In genomic region chr9:34551751-34552605, GRCh38 we compare ENCODE assay signal across 17 cellular contexts. TPM values are rescaled to one million over a fixed set of nuclear protein-coding genes. Genes with fewer than 3 reads are reported as not detected.
"Had no signal": no experiment of that assay in that cellular context is flagged by ENCODE, and none has a peak within 500 bp of the region (broad histone marks: within the 10 kb centered on the region; RNA-seq: fewer than 3 reads in every experiment).

No MANE protein-coding gene starts in this region.

- H3K4me3 ChIP-seq: colonic mucosa, pancreas, tibial artery had no signal

- H3K4me3 Mint-ChIP-seq: activated CD4-positive, alpha-beta T cell treated with anti-CD3 and anti-CD28 coated beads, Interleukin-2, amount 10 ng/mL, durations not matched to agents 7 days and 5 days; stimulated activated naive B cell treated with anti-CD40 and anti-IgM and Interleukin-4, amounts not matched to agents 10 μg/mL and 1 μg/mL and 100 μg/mL, for 72 hours; T-cell had no signal

- H3K36me3 Mint-ChIP-seq: stimulated activated naive B cell treated with anti-CD40 and anti-IgM and Interleukin-4, amounts not matched to agents 10 μg/mL and 1 μg/mL and 100 μg/mL, for 72 hours; T-cell had no signal

- ATAC-seq: esophagus mucosa; pancreas; stimulated activated naive B cell treated with anti-CD40 and anti-IgM and Interleukin-4, amounts not matched to agents 10 μg/mL and 1 μg/mL and 100 μg/mL, for 72 hours; T-cell had no signal

- H3K9me3 Mint-ChIP-seq: activated CD4-positive, alpha-beta T cell treated with anti-CD3 and anti-CD28 coated beads, Interleukin-2, amount 10 ng/mL, durations not matched to agents 7 days and 5 days; activated T-helper 2 cell treated with anti-CD3 and anti-CD28 coated beads, Interferon-gamma antibody, Interleukin-2, Interleukin-4, amounts not matched to agents 10 μg/mL and 5 μg/mL and 100 μg/mL, durations not matched to agents 14 hours and 24 hours and 36 hours; neural crest cell; stimulated activated naive B cell treated with anti-CD40 and anti-IgM and Interleukin-4, amounts not matched to agents 10 μg/mL and 1 μg/mL and 100 μg/mL, for 72 hours; T-cell had no signal

- DNase-seq: activated CD4-positive, alpha-beta T cell treated with anti-CD3 and anti-CD28 coated beads, Interleukin-2, amount 10 ng/mL, durations not matched to agents 7 days and 5 days; activated naive CD4-positive, alpha-beta T cell treated with anti-CD3 and anti-CD28 coated beads, Interleukin-2, amount 50 U/mL, for 16 hours; activated T-cell treated with anti-CD3 and anti-CD28 coated beads for 4 hours; caudate nucleus; colonic mucosa; islet precursor cell; stimulated activated CD4-positive, alpha-beta T cell treated with anti-CD3 and anti-CD28 coated beads, Interleukin-4, amount 100 ng/mL, for 1 hour; stimulated activated naive B cell treated with anti-CD40 and anti-IgM and Interleukin-4, amounts not matched to agents 10 μg/mL and 1 μg/mL and 100 μg/mL, for 72 hours; T-helper 9 cell had no signal

- H3K4me1 Mint-ChIP-seq: activated CD4-positive, alpha-beta T cell treated with anti-CD3 and anti-CD28 coated beads, Interleukin-2, amount 10 ng/mL, durations not matched to agents 7 days and 5 days had no signal

- H3K36me3 ChIP-seq: colonic mucosa, pancreas, tibial artery had no signal

- H3K4me1 ChIP-seq: colonic mucosa, pancreas, tibial artery had no signal

- H3K27ac ChIP-seq: colonic mucosa, pancreas, tibial artery had no signal

- H3K27ac Mint-ChIP-seq: activated CD4-positive, alpha-beta T cell treated with anti-CD3 and anti-CD28 coated beads, Interleukin-2, amount 10 ng/mL, durations not matched to agents 7 days and 5 days; activated T-helper 2 cell treated with anti-CD3 and anti-CD28 coated beads, Interferon-gamma antibody, Interleukin-2, Interleukin-4, amounts not matched to agents 10 μg/mL and 5 μg/mL and 100 μg/mL, durations not matched to agents 14 hours and 24 hours and 36 hours; stimulated activated naive B cell treated with anti-CD40 and anti-IgM and Interleukin-4, amounts not matched to agents 10 μg/mL and 1 μg/mL and 100 μg/mL, for 72 hours; T-cell had no signal

- H3K27me3 ChIP-seq: colonic mucosa, pancreas had no signal

- H3K9me3 ChIP-seq: colonic mucosa, pancreas, tibial artery had no signal

RNA-seq across cellular contexts. Expression of gene ENHO, which starts 29.2 kb away (rescaled TPM):
- total RNA-seq: activated CD4-positive, alpha-beta T cell treated with anti-CD3 and anti-CD28 coated beads, Interleukin-2, amount 10 ng/mL, durations not matched to agents 7 days and 5 days; activated T-helper 2 cell treated with anti-CD3 and anti-CD28 coated beads, Interferon-gamma antibody, Interleukin-2, Interleukin-4, amounts not matched to agents 10 μg/mL and 5 μg/mL and 100 μg/mL, durations not matched to agents 14 hours and 24 hours and 36 hours had no signal

RNA-seq across cellular contexts. Expression of gene CNTFR, which starts 37.5 kb away (rescaled TPM):
- total RNA-seq: activated CD4-positive, alpha-beta T cell treated with anti-CD3 and anti-CD28 coated beads, Interleukin-2, amount 10 ng/mL, durations not matched to agents 7 days and 5 days; activated CD8-positive, alpha-beta memory T cell treated with anti-CD3 and anti-CD28 coated beads for 36 hours; activated T-helper 2 cell treated with anti-CD3 and anti-CD28 coated beads, Interferon-gamma antibody, Interleukin-2, Interleukin-4, amounts not matched to agents 10 μg/mL and 5 μg/mL and 100 μg/mL, durations not matched to agents 14 hours and 24 hours and 36 hours; esophagus mucosa; renal cortical epithelial cell; T-cell had no signal
